19 cellular contexts compared by ENCODE assay signal in genomic region chr2:125730921-125731320, GRCh38.
"Had no signal": no experiment of that assay in that cellular context is flagged by ENCODE, and none has a peak within 500 bp of the region (broad histone marks: within the 10 kb centered on the region; RNA-seq: fewer than 3 reads in every experiment).

No MANE protein-coding gene starts in this region.

- H3K36me3 ChIP-seq: cardiac muscle cell, heart left ventricle, neural progenitor cell, sigmoid colon, tibial nerve had no signal

- H3K27me3 ChIP-seq: cardiac muscle cell, heart left ventricle, neural progenitor cell, sigmoid colon, testis, tibial nerve had no signal

- H3K9ac ChIP-seq: neural progenitor cell had no signal

- H3K4me1 Mint-ChIP-seq: natural killer cell; neural progenitor cell; stimulated activated naive B cell treated with anti-CD40 and anti-IgM and Interleukin-4, amounts not matched to agents 10 μg/mL and 1 μg/mL and 100 μg/mL, for 72 hours; stimulated activated naive CD8-positive, alpha-beta T cell treated with anti-CD3 and anti-CD28 coated beads, Interleukin-15, amount 100 ng/mL, for 72 hours had no signal

- H3K27me3 Mint-ChIP-seq: stimulated activated naive B cell treated with anti-CD40 and anti-IgM and Interleukin-4, amounts not matched to agents 10 μg/mL and 1 μg/mL and 100 μg/mL, for 72 hours; stimulated activated naive CD8-positive, alpha-beta T cell treated with anti-CD3 and anti-CD28 coated beads, Interleukin-15, amount 100 ng/mL, for 72 hours had no signal

- H3K27ac ChIP-seq: cardiac muscle cell, heart left ventricle, neural progenitor cell, psoas muscle, sigmoid colon, skin epidermis, testis, tibial nerve had no signal

- H3K27ac Mint-ChIP-seq: natural killer cell; neural progenitor cell; stimulated activated naive B cell treated with anti-CD40 and anti-IgM and Interleukin-4, amounts not matched to agents 10 μg/mL and 1 μg/mL and 100 μg/mL, for 72 hours; stimulated activated naive CD8-positive, alpha-beta T cell treated with anti-CD3 and anti-CD28 coated beads, Interleukin-15, amount 100 ng/mL, for 72 hours had no signal

- H3K4me3 Mint-ChIP-seq: natural killer cell; neural progenitor cell; stimulated activated naive B cell treated with anti-CD40 and anti-IgM and Interleukin-4, amounts not matched to agents 10 μg/mL and 1 μg/mL and 100 μg/mL, for 72 hours; stimulated activated naive CD8-positive, alpha-beta T cell treated with anti-CD3 and anti-CD28 coated beads, Interleukin-15, amount 100 ng/mL, for 72 hours had no signal

- H3K4me3 ChIP-seq: cardiac muscle cell, heart left ventricle, neural progenitor cell, psoas muscle, sigmoid colon, skin epidermis, testis, tibial nerve had no signal

- DNase-seq: dermis blood vessel endothelial cell; erythroblast; foreskin melanocyte; heart left ventricle; islet precursor cell; mammary epithelial cell; natural killer cell; occipital lobe; psoas muscle; sigmoid colon; stimulated activated CD4-positive, alpha-beta T cell treated with anti-CD3 and anti-CD28 coated beads, Interleukin-2, amount 100 ng/mL, for 24 hours; stimulated activated CD4-positive, alpha-beta T cell treated with anti-CD3 and anti-CD28 coated beads, Interleukin-4, amount 100 ng/mL, for 4 hours; stimulated activated naive B cell treated with anti-CD40 and anti-IgM and Interleukin-4, amounts not matched to agents 10 μg/mL and 1 μg/mL and 100 μg/mL, for 72 hours; stimulated activated naive CD8-positive, alpha-beta T cell treated with anti-CD3 and anti-CD28 coated beads, Interleukin-15, amount 100 ng/mL, for 72 hours; testis had no signal

- H3K36me3 Mint-ChIP-seq: natural killer cell; neural progenitor cell; stimulated activated naive B cell treated with anti-CD40 and anti-IgM and Interleukin-4, amounts not matched to agents 10 μg/mL and 1 μg/mL and 100 μg/mL, for 72 hours had no signal

- H3K4me1 ChIP-seq: heart left ventricle, neural progenitor cell, psoas muscle, sigmoid colon, testis, tibial nerve had no signal

- H3K9me3 ChIP-seq: psoas muscle, sigmoid colon, testis, tibial nerve had no signal
